In genomic region chr20:20411382-20411781, GRCh38 we compare ENCODE assay signal across 28 cellular contexts. TPM values are rescaled to one million over a fixed set of nuclear protein-coding genes. Genes with fewer than 3 reads are reported as not detected.
DNase-seq lines count a peak whose midpoint lies in the region; ATAC-seq and TF ChIP-seq lines count a peak whose summit lies in the region.
"Had no signal": no experiment of that assay in that cellular context is flagged by ENCODE, and none has a peak within 500 bp of the region (broad histone marks: within the 10 kb centered on the region; RNA-seq: fewer than 3 reads in every experiment).

No MANE protein-coding gene starts in this region.

- 89 to 92% methylated on average over 12 of the region's 12 CpGs for WGBS in upper lobe of left lung, 2 donors

- TF ChIP-seq CTCF in right atrium auricular region (IDR thresholded peaks at IDR 0.05) (no peak), upper lobe of left lung (IDR thresholded peaks at IDR 0.05) (no peak)

- peak overlapping the region; percentile 71 for H3K4me3 Mint-ChIP-seq in activated T-helper 17 cell treated with anti-CD3 and anti-CD28 coated beads, Interleukin-2, amount 50 U/mL, for 72 hours
- H3K4me3 Mint-ChIP-seq in stimulated activated memory B cell treated with anti-CD40 and anti-IgM and Interleukin-4, amounts not matched to agents 10 μg/mL and 1 μg/mL and 100 μg/mL, for 72 hours = no peak overlapping the region
- H3K4me3 Mint-ChIP-seq: mesothelial cell of epicardium; natural killer cell treated with Interleukin-12 subunit alpha and Interleukin-12 subunit beta and Interleukin-15 and Interleukin-18, amount 100 ng/mL, for 72 hours; T-helper 1 cell treated with Interleukin-12 subunit alpha and Interleukin-12 subunit beta and Interleukin-4 antibody, amounts not matched to agents 30 μg/mL and 1 μg/mL, for 36 hours had no signal

- peaks cover 28% of the 10 kb centered on the region for H3K4me1 Mint-ChIP-seq in activated T-helper 17 cell treated with anti-CD3 and anti-CD28 coated beads, Interleukin-2, amount 50 U/mL, for 72 hours
- peaks cover 12% of the 10 kb centered on the region for H3K4me1 Mint-ChIP-seq in stimulated activated memory B cell treated with anti-CD40 and anti-IgM and Interleukin-4, amounts not matched to agents 10 μg/mL and 1 μg/mL and 100 μg/mL, for 72 hours

- H3K9me3 Mint-ChIP-seq in activated T-helper 17 cell treated with anti-CD3 and anti-CD28 coated beads, Interleukin-2, amount 50 U/mL, for 72 hours = no peaks in the 10 kb centered on the region
- H3K9me3 Mint-ChIP-seq in stimulated activated memory B cell treated with anti-CD40 and anti-IgM and Interleukin-4, amounts not matched to agents 10 μg/mL and 1 μg/mL and 100 μg/mL, for 72 hours = no peaks in the 10 kb centered on the region
- H3K9me3 Mint-ChIP-seq: mesothelial cell of epicardium; natural killer cell treated with Interleukin-12 subunit alpha and Interleukin-12 subunit beta and Interleukin-15 and Interleukin-18, amount 100 ng/mL, for 72 hours; T-helper 1 cell treated with Interleukin-12 subunit alpha and Interleukin-12 subunit beta and Interleukin-4 antibody, amounts not matched to agents 30 μg/mL and 1 μg/mL, for 36 hours had no signal

- ATAC-seq in left ventricle myocardium superior (peak; percentile 41), GM21786 (IDR thresholded peaks at IDR 0.05; ENCODE audit: unreplicated experiment) (no peak), upper lobe of left lung (ENCODE audit: low FRiP score in 2 of 2) (no peak)
- ATAC-seq in activated T-helper 17 cell treated with anti-CD3 and anti-CD28 coated beads, Interleukin-2, amount 50 U/mL, for 72 hours (replicated peaks) = no peak
- ATAC-seq in stimulated activated memory B cell treated with anti-CD40 and anti-IgM and Interleukin-4, amounts not matched to agents 10 μg/mL and 1 μg/mL and 100 μg/mL, for 72 hours = no peak
- ATAC-seq: natural killer cell treated with Interleukin-12 subunit alpha and Interleukin-12 subunit beta and Interleukin-15 and Interleukin-18, amount 100 ng/mL, for 72 hours; psoas muscle had no signal

- H3K27me3 ChIP-seq in right atrium auricular region (no peaks in the 10 kb centered on the region), upper lobe of left lung (no peaks in the 10 kb centered on the region)
- H3K27me3 ChIP-seq: BLaER1, dorsolateral prefrontal cortex had no signal

- H3K36me3 ChIP-seq in right atrium auricular region (no peaks in the 10 kb centered on the region), upper lobe of left lung (peaks cover 0 to 33% (median 2%) of the 10 kb centered on the region in 4 donors)

- peak; percentile 14 for DNase-seq in NCI-H146 (lab: John Stamatoyannopoulos, UW)
- no peak for DNase-seq in NCI-H146 treated with DMSO at 0.1 percent for 48 hours (lab: John Stamatoyannopoulos, UW; ENCODE audit: unreplicated experiment)
- DNase-seq in left ventricle myocardium superior = no peak
- no peak for DNase-seq in right atrium auricular region (ENCODE audit: low spot score)
- DNase-seq in upper lobe of left lung = no peak
- DNase-seq: activated CD8-positive, alpha-beta memory T cell treated with anti-CD3 and anti-CD28 coated beads for 24 hours; activated effector memory CD4-positive, alpha-beta T cell treated with anti-CD3 and anti-CD28 coated beads, Interleukin-2, amount 50 U/mL, for 16 hours; Calu3; foreskin melanocyte; GF-D8; MV-4-11; psoas muscle; SIG-M5; stimulated activated CD4-positive, alpha-beta T cell treated with anti-CD3 and anti-CD28 coated beads, Interleukin-4, amount 100 ng/mL, for 1 hour had no signal

- no peak for TF ChIP-seq POLR2A in upper lobe of left lung (IDR thresholded peaks at IDR 0.05)

- intact Hi-C loops in left ventricle myocardium superior (cut with micrococcal nuclease) = no loop called here

- H3K4me1 ChIP-seq in right atrium auricular region = peaks cover 0 to 14% of the 10 kb centered on the region in 2 donors
- no peaks in the 10 kb centered on the region for H3K4me1 ChIP-seq in upper lobe of left lung
- H3K4me1 ChIP-seq: BLaER1, psoas muscle had no signal

- H3K27ac ChIP-seq in right atrium auricular region (no peak overlapping the region), upper lobe of left lung (no peak overlapping the region)
- H3K27ac ChIP-seq: BLaER1, KMS-11, psoas muscle had no signal

- TF ChIP-seq EP300 in upper lobe of left lung (IDR thresholded peaks at IDR 0.05) = no peak

- H3K27me3 Mint-ChIP-seq in activated T-helper 17 cell treated with anti-CD3 and anti-CD28 coated beads, Interleukin-2, amount 50 U/mL, for 72 hours = no peaks in the 10 kb centered on the region
- H3K27me3 Mint-ChIP-seq in stimulated activated memory B cell treated with anti-CD40 and anti-IgM and Interleukin-4, amounts not matched to agents 10 μg/mL and 1 μg/mL and 100 μg/mL, for 72 hours = no peaks in the 10 kb centered on the region
- H3K27me3 Mint-ChIP-seq: natural killer cell treated with Interleukin-12 subunit alpha and Interleukin-12 subunit beta and Interleukin-15 and Interleukin-18, amount 100 ng/mL, for 72 hours had no signal

- no peak overlapping the region for H3K4me3 ChIP-seq in right atrium auricular region
- H3K4me3 ChIP-seq in upper lobe of left lung = no peak overlapping the region
- H3K4me3 ChIP-seq: BLaER1, psoas muscle had no signal

- peak overlapping the region; percentile 95 for H3K27ac Mint-ChIP-seq in activated T-helper 17 cell treated with anti-CD3 and anti-CD28 coated beads, Interleukin-2, amount 50 U/mL, for 72 hours
- H3K27ac Mint-ChIP-seq in stimulated activated memory B cell treated with anti-CD40 and anti-IgM and Interleukin-4, amounts not matched to agents 10 μg/mL and 1 μg/mL and 100 μg/mL, for 72 hours = no peak overlapping the region
- H3K27ac Mint-ChIP-seq: mesothelial cell of epicardium; natural killer cell treated with Interleukin-12 subunit alpha and Interleukin-12 subunit beta and Interleukin-15 and Interleukin-18, amount 100 ng/mL, for 72 hours; T-helper 1 cell treated with Interleukin-12 subunit alpha and Interleukin-12 subunit beta and Interleukin-4 antibody, amounts not matched to agents 30 μg/mL and 1 μg/mL, for 36 hours had no signal

- H3K36me3 Mint-ChIP-seq in activated T-helper 17 cell treated with anti-CD3 and anti-CD28 coated beads, Interleukin-2, amount 50 U/mL, for 72 hours (ENCODE audit: low read depth) = peaks cover 47% of the 10 kb centered on the region
- H3K36me3 Mint-ChIP-seq in stimulated activated memory B cell treated with anti-CD40 and anti-IgM and Interleukin-4, amounts not matched to agents 10 μg/mL and 1 μg/mL and 100 μg/mL, for 72 hours = peaks cover 14% of the 10 kb centered on the region
- H3K36me3 Mint-ChIP-seq: mesothelial cell of epicardium; natural killer cell treated with Interleukin-12 subunit alpha and Interleukin-12 subunit beta and Interleukin-15 and Interleukin-18, amount 100 ng/mL, for 72 hours had no signal

- H3K9me3 ChIP-seq in right atrium auricular region (no peaks in the 10 kb centered on the region), upper lobe of left lung (no peaks in the 10 kb centered on the region)
- H3K9me3 ChIP-seq: BLaER1, psoas muscle had no signal

RNA-seq across cellular contexts. Expression of gene INSM1, which starts 43.5 kb away (rescaled TPM):
- total RNA-seq in left ventricle myocardium superior (not detected), right atrium auricular region (not detected), upper lobe of left lung (not detected)
- total RNA-seq in activated T-helper 17 cell treated with anti-CD3 and anti-CD28 coated beads, Interleukin-2, amount 50 U/mL, for 72 hours = 1 to 10 TPM in 1 of 2 donors, not detected in 1; 2.8 TPM
- total RNA-seq: Calu3; cardiac septum; epithelial cell of proximal tubule; HT1080; mesothelial cell of epicardium; natural killer cell treated with Interleukin-12 subunit alpha and Interleukin-12 subunit beta and Interleukin-15 and Interleukin-18, amount 100 ng/mL, for 72 hours; OCI-LY7; ureter had no signal
